1 cellular context compared by ENCODE assay signal in the genomic region with DNA sequence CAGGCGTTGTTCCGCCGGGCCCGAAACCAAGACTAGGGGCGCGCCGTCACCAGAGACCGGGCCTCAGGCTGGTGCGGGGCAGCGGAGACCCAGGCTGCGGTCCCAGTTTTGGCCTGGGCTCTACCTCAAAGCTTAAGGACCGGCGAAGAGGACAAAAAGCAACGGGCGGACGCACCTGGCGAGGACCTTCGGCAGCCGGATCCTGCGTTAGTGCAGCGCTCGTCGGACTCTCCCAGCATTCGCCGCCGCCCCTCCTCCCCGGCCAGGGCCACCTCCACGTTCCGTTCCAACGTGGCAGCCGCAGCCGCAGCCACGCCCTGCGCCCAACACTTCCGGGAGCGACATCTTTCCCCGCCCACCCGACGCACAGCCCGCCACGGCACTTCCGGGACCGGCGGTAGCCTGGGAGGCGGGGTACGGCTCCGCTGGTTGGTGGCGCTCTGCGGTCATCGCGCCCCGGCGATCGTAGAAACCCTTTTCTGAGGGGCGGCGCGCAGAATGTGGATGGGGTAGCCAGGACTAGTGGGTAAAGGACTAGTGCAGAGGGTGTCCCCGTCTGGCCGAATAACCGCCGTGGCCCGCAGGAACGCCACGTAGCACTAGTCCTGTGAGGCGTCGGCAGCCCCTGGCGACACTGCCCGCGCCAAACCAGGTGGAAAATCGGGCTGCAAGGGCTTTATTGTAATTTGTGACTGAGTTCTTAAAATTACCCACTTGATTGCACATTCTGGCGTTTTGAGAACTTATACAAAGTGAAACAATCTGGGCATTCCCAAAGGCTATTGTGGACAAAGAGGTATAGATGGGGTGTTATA.
TF ChIP-seq lines count a peak whose summit lies in the region.

A gene with protein sequence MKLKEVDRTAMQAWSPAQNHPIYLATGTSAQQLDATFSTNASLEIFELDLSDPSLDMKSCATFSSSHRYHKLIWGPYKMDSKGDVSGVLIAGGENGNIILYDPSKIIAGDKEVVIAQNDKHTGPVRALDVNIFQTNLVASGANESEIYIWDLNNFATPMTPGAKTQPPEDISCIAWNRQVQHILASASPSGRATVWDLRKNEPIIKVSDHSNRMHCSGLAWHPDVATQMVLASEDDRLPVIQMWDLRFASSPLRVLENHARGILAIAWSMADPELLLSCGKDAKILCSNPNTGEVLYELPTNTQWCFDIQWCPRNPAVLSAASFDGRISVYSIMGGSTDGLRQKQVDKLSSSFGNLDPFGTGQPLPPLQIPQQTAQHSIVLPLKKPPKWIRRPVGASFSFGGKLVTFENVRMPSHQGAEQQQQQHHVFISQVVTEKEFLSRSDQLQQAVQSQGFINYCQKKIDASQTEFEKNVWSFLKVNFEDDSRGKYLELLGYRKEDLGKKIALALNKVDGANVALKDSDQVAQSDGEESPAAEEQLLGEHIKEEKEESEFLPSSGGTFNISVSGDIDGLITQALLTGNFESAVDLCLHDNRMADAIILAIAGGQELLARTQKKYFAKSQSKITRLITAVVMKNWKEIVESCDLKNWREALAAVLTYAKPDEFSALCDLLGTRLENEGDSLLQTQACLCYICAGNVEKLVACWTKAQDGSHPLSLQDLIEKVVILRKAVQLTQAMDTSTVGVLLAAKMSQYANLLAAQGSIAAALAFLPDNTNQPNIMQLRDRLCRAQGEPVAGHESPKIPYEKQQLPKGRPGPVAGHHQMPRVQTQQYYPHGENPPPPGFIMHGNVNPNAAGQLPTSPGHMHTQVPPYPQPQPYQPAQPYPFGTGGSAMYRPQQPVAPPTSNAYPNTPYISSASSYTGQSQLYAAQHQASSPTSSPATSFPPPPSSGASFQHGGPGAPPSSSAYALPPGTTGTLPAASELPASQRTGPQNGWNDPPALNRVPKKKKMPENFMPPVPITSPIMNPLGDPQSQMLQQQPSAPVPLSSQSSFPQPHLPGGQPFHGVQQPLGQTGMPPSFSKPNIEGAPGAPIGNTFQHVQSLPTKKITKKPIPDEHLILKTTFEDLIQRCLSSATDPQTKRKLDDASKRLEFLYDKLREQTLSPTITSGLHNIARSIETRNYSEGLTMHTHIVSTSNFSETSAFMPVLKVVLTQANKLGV (minus strand): TSS at position 241 of the 815 bp plus-strand sequence. CDS start 9,217 bp downstream, outside the sequence.

TF ChIP-seq in HepG2, 621 proteins besides CTCF, POLR2A, EP300 and RAD21 (continued from another document and continues in another):
- TF ChIP-seq, protein P1, sequence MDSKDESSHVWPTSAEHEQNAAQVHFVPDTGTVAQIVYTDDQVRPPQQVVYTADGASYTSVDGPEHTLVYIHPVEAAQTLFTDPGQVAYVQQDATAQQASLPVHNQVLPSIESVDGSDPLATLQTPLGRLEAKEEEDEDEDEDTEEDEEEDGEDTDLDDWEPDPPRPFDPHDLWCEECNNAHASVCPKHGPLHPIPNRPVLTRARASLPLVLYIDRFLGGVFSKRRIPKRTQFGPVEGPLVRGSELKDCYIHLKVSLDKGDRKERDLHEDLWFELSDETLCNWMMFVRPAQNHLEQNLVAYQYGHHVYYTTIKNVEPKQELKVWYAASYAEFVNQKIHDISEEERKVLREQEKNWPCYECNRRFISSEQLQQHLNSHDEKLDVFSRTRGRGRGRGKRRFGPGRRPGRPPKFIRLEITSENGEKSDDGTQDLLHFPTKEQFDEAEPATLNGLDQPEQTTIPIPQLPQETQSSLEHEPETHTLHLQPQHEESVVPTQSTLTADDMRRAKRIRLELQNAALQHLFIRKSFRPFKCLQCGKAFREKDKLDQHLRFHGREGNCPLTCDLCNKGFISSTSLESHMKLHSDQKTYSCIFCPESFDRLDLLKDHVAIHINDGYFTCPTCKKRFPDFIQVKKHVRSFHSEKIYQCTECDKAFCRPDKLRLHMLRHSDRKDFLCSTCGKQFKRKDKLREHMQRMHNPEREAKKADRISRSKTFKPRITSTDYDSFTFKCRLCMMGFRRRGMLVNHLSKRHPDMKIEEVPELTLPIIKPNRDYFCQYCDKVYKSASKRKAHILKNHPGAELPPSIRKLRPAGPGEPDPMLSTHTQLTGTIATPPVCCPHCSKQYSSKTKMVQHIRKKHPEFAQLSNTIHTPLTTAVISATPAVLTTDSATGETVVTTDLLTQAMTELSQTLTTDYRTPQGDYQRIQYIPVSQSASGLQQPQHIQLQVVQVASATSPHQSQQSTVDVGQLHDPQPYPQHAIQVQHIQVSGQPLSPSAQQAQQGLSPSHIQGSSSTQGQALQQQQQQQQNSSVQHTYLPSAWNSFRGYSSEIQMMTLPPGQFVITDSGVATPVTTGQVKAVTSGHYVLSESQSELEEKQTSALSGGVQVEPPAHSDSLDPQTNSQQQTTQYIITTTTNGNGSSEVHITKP (CRISPR knock-in tag; IDR thresholded peaks at IDR 0.05; ENCODE audit: low read depth), result peak; percentile 86
- TF ChIP-seq FOSL1 (CRISPR knock-in tag; IDR thresholded peaks at IDR 0.05; ENCODE audit: borderline replicate concordance), result no peak
- TF ChIP-seq, protein P2, sequence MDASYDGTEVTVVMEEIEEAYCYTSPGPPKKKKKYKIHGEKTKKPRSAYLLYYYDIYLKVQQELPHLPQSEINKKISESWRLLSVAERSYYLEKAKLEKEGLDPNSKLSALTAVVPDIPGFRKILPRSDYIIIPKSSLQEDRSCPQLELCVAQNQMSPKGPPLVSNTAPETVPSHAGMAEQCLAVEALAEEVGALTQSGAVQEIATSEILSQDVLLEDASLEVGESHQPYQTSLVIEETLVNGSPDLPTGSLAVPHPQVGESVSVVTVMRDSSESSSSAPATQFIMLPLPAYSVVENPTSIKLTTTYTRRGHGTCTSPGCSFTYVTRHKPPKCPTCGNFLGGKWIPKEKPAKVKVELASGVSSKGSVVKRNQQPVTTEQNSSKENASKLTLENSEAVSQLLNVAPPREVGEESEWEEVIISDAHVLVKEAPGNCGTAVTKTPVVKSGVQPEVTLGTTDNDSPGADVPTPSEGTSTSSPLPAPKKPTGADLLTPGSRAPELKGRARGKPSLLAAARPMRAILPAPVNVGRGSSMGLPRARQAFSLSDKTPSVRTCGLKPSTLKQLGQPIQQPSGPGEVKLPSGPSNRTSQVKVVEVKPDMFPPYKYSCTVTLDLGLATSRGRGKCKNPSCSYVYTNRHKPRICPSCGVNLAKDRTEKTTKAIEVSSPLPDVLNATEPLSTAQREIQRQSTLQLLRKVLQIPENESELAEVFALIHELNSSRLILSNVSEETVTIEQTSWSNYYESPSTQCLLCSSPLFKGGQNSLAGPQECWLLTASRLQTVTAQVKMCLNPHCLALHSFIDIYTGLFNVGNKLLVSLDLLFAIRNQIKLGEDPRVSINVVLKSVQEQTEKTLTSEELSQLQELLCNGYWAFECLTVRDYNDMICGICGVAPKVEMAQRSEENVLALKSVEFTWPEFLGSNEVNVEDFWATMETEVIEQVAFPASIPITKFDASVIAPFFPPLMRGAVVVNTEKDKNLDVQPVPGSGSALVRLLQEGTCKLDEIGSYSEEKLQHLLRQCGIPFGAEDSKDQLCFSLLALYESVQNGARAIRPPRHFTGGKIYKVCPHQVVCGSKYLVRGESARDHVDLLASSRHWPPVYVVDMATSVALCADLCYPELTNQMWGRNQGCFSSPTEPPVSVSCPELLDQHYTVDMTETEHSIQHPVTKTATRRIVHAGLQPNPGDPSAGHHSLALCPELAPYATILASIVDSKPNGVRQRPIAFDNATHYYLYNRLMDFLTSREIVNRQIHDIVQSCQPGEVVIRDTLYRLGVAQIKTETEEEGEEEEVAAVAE (CRISPR knock-in tag; IDR thresholded peaks at IDR 0.05; ENCODE audit: borderline replicate concordance), result peak; percentile 47; the same call in 1 of the 2 replicates
- no peak for TF ChIP-seq SETDB1 (CRISPR knock-in tag; IDR thresholded peaks at IDR 0.05; ENCODE audit: borderline replicate concordance)
- TF ChIP-seq HOXA5 (CRISPR knock-in tag; IDR thresholded peaks at IDR 0.05), result peak; percentile 85
- TF ChIP-seq SMAD9 (CRISPR knock-in tag; IDR thresholded peaks at IDR 0.05), result no peak
- peak; percentile 69; the same call in 1 of the 2 replicates for TF ChIP-seq ZNF766 (CRISPR knock-in tag; IDR thresholded peaks at IDR 0.05; ENCODE audit: borderline replicate concordance)
- peak; percentile 42; the same call in 1 of the 2 replicates for TF ChIP-seq ZNF256 (CRISPR knock-in tag; conservative IDR thresholded peaks at IDR 0.05)
- 0 out of 2 replicates have a peak, but pooled peaks have one; percentile 44 for TF ChIP-seq ZNF296 (CRISPR knock-in tag; conservative IDR thresholded peaks at IDR 0.05)
- TF ChIP-seq SRF (IDR thresholded peaks at IDR 0.05; ENCODE audit: low read depth, low read length), result no peak
- TF ChIP-seq ZNF572 (CRISPR knock-in tag; IDR thresholded peaks at IDR 0.05), result peak; percentile 3; the same call in 1 of the 2 replicates
- TF ChIP-seq PRPF4 (IDR thresholded peaks at IDR 0.05; ENCODE audit: low read depth, low read length, poor library complexity, severe bottlenecking), result no peak
- TF ChIP-seq, protein P3, sequence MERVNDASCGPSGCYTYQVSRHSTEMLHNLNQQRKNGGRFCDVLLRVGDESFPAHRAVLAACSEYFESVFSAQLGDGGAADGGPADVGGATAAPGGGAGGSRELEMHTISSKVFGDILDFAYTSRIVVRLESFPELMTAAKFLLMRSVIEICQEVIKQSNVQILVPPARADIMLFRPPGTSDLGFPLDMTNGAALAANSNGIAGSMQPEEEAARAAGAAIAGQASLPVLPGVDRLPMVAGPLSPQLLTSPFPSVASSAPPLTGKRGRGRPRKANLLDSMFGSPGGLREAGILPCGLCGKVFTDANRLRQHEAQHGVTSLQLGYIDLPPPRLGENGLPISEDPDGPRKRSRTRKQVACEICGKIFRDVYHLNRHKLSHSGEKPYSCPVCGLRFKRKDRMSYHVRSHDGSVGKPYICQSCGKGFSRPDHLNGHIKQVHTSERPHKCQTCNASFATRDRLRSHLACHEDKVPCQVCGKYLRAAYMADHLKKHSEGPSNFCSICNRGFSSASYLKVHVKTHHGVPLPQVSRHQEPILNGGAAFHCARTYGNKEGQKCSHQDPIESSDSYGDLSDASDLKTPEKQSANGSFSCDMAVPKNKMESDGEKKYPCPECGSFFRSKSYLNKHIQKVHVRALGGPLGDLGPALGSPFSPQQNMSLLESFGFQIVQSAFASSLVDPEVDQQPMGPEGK (CRISPR knock-in tag; IDR thresholded peaks at IDR 0.05), result peak; percentile 75
- TF ChIP-seq, protein P4, sequence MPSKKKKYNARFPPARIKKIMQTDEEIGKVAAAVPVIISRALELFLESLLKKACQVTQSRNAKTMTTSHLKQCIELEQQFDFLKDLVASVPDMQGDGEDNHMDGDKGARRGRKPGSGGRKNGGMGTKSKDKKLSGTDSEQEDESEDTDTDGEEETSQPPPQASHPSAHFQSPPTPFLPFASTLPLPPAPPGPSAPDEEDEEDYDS (CRISPR knock-in tag; IDR thresholded peaks at IDR 0.05), result peak; percentile 93
- TF ChIP-seq YEATS4 (CRISPR knock-in tag; IDR thresholded peaks at IDR 0.05; ENCODE audit: borderline replicate concordance), result peak; percentile 100
- TF ChIP-seq ZSCAN21 (CRISPR knock-in tag; IDR thresholded peaks at IDR 0.05; ENCODE audit: borderline replicate concordance), result peak; percentile 96; the same call in 1 of the 2 replicates
- peak; percentile 43; the same call in 1 of the 2 replicates for TF ChIP-seq ZMYM3 (CRISPR knock-in tag; IDR thresholded peaks at IDR 0.05)
- TF ChIP-seq, protein P5, sequence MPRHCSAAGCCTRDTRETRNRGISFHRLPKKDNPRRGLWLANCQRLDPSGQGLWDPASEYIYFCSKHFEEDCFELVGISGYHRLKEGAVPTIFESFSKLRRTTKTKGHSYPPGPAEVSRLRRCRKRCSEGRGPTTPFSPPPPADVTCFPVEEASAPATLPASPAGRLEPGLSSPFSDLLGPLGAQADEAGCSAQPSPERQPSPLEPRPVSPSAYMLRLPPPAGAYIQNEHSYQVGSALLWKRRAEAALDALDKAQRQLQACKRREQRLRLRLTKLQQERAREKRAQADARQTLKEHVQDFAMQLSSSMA (CRISPR knock-in tag; IDR thresholded peaks at IDR 0.05), result peak; percentile 83
- peak; percentile 44; the same call in 1 of the 2 replicates for TF ChIP-seq GATAD2A (CRISPR knock-in tag; IDR thresholded peaks at IDR 0.05)
- TF ChIP-seq ZNF746 (CRISPR knock-in tag; IDR thresholded peaks at IDR 0.05), result peak; percentile 53; the same call in 1 of the 2 replicates
- TF ChIP-seq ZKSCAN1 (IDR thresholded peaks at IDR 0.05; ENCODE audit: low read length), result peak; percentile 15; the same call in 1 of the 2 replicates
- TF ChIP-seq ZFAT (CRISPR knock-in tag; conservative IDR thresholded peaks at IDR 0.05), result peak; percentile 63; the same call in 1 of the 2 replicates
- TF ChIP-seq, protein P6, sequence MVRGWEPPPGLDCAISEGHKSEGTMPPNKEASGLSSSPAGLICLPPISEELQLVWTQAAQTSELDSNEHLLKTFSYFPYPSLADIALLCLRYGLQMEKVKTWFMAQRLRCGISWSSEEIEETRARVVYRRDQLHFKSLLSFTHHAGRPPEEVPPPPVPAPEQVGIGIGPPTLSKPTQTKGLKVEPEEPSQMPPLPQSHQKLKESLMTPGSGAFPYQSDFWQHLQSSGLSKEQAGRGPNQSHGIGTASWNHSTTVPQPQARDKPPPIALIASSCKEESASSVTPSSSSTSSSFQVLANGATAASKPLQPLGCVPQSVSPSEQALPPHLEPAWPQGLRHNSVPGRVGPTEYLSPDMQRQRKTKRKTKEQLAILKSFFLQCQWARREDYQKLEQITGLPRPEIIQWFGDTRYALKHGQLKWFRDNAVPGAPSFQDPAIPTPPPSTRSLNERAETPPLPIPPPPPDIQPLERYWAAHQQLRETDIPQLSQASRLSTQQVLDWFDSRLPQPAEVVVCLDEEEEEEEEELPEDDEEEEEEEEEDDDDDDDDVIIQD (CRISPR knock-in tag; IDR thresholded peaks at IDR 0.05; ENCODE audit: low read depth), result no peak; the same call in none of the 2 replicates
- TF ChIP-seq, protein P7, sequence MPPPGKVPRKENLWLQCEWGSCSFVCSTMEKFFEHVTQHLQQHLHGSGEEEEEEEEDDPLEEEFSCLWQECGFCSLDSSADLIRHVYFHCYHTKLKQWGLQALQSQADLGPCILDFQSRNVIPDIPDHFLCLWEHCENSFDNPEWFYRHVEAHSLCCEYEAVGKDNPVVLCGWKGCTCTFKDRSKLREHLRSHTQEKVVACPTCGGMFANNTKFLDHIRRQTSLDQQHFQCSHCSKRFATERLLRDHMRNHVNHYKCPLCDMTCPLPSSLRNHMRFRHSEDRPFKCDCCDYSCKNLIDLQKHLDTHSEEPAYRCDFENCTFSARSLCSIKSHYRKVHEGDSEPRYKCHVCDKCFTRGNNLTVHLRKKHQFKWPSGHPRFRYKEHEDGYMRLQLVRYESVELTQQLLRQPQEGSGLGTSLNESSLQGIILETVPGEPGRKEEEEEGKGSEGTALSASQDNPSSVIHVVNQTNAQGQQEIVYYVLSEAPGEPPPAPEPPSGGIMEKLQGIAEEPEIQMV (CRISPR knock-in tag; IDR thresholded peaks at IDR 0.05; ENCODE audit: low read depth), result peak; percentile 30; the same call in 1 of the 2 replicates
- TF ChIP-seq, protein P8, sequence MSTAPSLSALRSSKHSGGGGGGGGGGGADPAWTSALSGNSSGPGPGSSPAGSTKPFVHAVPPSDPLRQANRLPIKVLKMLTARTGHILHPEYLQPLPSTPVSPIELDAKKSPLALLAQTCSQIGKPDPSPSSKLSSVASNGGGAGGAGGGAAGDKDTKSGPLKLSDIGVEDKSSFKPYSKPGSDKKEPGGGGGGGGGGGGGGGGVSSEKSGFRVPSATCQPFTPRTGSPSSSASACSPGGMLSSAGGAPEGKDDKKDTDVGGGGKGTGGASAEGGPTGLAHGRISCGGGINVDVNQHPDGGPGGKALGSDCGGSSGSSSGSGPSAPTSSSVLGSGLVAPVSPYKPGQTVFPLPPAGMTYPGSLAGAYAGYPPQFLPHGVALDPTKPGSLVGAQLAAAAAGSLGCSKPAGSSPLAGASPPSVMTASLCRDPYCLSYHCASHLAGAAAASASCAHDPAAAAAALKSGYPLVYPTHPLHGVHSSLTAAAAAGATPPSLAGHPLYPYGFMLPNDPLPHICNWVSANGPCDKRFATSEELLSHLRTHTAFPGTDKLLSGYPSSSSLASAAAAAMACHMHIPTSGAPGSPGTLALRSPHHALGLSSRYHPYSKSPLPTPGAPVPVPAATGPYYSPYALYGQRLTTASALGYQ (CRISPR knock-in tag; IDR thresholded peaks at IDR 0.05), result no peak
- TF ChIP-seq HCFC1 (IDR thresholded peaks at IDR 0.05; ENCODE audit: low read depth, low read length), result peak; percentile 57; the same call in 1 of the 2 replicates
- TF ChIP-seq RXRA (CRISPR knock-in tag; IDR thresholded peaks at IDR 0.05), result peak; percentile 82; the same call in 1 of the 2 replicates
- no peak for TF ChIP-seq ZNF207 (IDR thresholded peaks at IDR 0.05; ENCODE audit: borderline replicate concordance)
